Comparison of ENCODE assay signal across 16 cellular contexts in genomic region chr11:66144000-66144678, GRCh38.
DNase-seq lines count a peak whose midpoint lies in the region; ATAC-seq and TF ChIP-seq lines count a peak whose summit lies in the region.
"Had no signal": no experiment of that assay in that cellular context is flagged by ENCODE, and none has a peak within 500 bp of the region (broad histone marks: within the 10 kb centered on the region; RNA-seq: fewer than 3 reads in every experiment).

No MANE protein-coding gene starts in this region.

- CTCF ChIA-PET in A673 (lab: Charles Lee), result no interaction called here

- no peak for ATAC-seq in stimulated activated naive CD8-positive, alpha-beta T cell treated with anti-CD3 and anti-CD28 coated beads, Interleukin-15, amount 100 ng/mL, for 72 hours
- ATAC-seq in stimulated activated naive CD8-positive, alpha-beta T cell treated with anti-CD3 and anti-CD28 coated beads, Interleukin-15, Interleukin-2, amounts not matched to agents 100 U/mL and 50 U/mL, for 24 hours, result no peak
- no peak for ATAC-seq in activated naive CD8-positive, alpha-beta T cell treated with anti-CD3 and anti-CD28 coated beads, Interleukin-2, amount 50 U/mL, for 24 hours
- no peak for ATAC-seq in naive thymus-derived CD8-positive, alpha-beta T cell
- ATAC-seq in HG02763 (IDR thresholded peaks at IDR 0.05; ENCODE audit: unreplicated experiment), result no peak

- H3K36me3 Mint-ChIP-seq in activated naive CD8-positive, alpha-beta T cell treated with anti-CD3 and anti-CD28 coated beads, Interleukin-2, amount 50 U/mL, for 24 hours (ENCODE audit: low read depth), result peaks cover 7% of the 10 kb centered on the region
- peaks cover 5 to 23% (median 11%) of the 10 kb centered on the region in 3 donors for H3K36me3 Mint-ChIP-seq in naive thymus-derived CD8-positive, alpha-beta T cell

- H3K27ac ChIP-seq in A673 (ENCODE audit: low read depth, low read length, poor library complexity, severe bottlenecking), result no peak overlapping the region

- no peaks in the 10 kb centered on the region for H3K27me3 ChIP-seq in A673 (replicated peaks; ENCODE audit: insufficient read depth, low read depth, low read length, poor library complexity)

- no TSS peak for BruUV-seq in A673 (replicated peaks; lab: Mats Ljungman, UMichigan)

- peak overlapping the region; percentile 15 to 42 for H3K27ac Mint-ChIP-seq in stimulated activated naive CD8-positive, alpha-beta T cell treated with anti-CD3 and anti-CD28 coated beads, Interleukin-15, amount 100 ng/mL, for 72 hours
- H3K27ac Mint-ChIP-seq in activated naive CD8-positive, alpha-beta T cell treated with anti-CD3 and anti-CD28 coated beads, Interleukin-2, amount 50 U/mL, for 24 hours, result peak overlapping the region; percentile 48
- peak overlapping the region in 5 of 10 donors; percentile 23 to 83 (median 51) for H3K27ac Mint-ChIP-seq in naive thymus-derived CD8-positive, alpha-beta T cell

- H3K4me3 ChIP-seq in A673 (ENCODE audit: low read depth, low read length, poor library complexity, severe bottlenecking), result no peak overlapping the region
- H3K4me3 ChIP-seq: HAP-1 had no signal

- H3K9me3 Mint-ChIP-seq in stimulated activated naive CD8-positive, alpha-beta T cell treated with anti-CD3 and anti-CD28 coated beads, Interleukin-15, amount 100 ng/mL, for 72 hours, result peaks cover 5 to 9% of the 10 kb centered on the region in 2 donors
- H3K9me3 Mint-ChIP-seq in activated naive CD8-positive, alpha-beta T cell treated with anti-CD3 and anti-CD28 coated beads, Interleukin-2, amount 50 U/mL, for 24 hours, result no peaks in the 10 kb centered on the region
- H3K9me3 Mint-ChIP-seq in naive thymus-derived CD8-positive, alpha-beta T cell, result no peaks in the 10 kb centered on the region
- H3K9me3 Mint-ChIP-seq: CD4-positive, alpha-beta memory T cell had no signal

- no peak for DNase-seq in stimulated activated naive CD8-positive, alpha-beta T cell treated with anti-CD3 and anti-CD28 coated beads, Interleukin-15, amount 100 ng/mL, for 72 hours
- no peak for DNase-seq in stimulated activated naive CD8-positive, alpha-beta T cell treated with anti-CD3 and anti-CD28 coated beads, Interleukin-15, Interleukin-2, amounts not matched to agents 100 U/mL and 50 U/mL, for 24 hours
- no peak for DNase-seq in activated naive CD8-positive, alpha-beta T cell treated with anti-CD3 and anti-CD28 coated beads, Interleukin-2, amount 50 U/mL, for 24 hours
- DNase-seq in naive thymus-derived CD8-positive, alpha-beta T cell, result no peak
- DNase-seq in NCI-H2081 treated with DMSO at 0.1 percent for 48 hours (lab: John Stamatoyannopoulos, UW) (no peak), A673 (ENCODE audit: low spot score) (no peak), HUDEP-2 (lab: John Stamatoyannopoulos, UW; ENCODE audit: unreplicated experiment in 76 of 76) (no peak)
- DNase-seq: CD4-positive, alpha-beta memory T cell; DMS79 treated with DMSO at 0.1 percent for 48 hours; NCI-H1417; NCI-H1930; NCI-H2171; NCI-H446 treated with DMSO at 0.1 percent for 48 hours; NCI-H774 had no signal

- no peak overlapping the region for H3K4me3 Mint-ChIP-seq in stimulated activated naive CD8-positive, alpha-beta T cell treated with anti-CD3 and anti-CD28 coated beads, Interleukin-15, amount 100 ng/mL, for 72 hours
- H3K4me3 Mint-ChIP-seq in activated naive CD8-positive, alpha-beta T cell treated with anti-CD3 and anti-CD28 coated beads, Interleukin-2, amount 50 U/mL, for 24 hours, result no peak overlapping the region
- peak overlapping the region in 6 of 10 donors; percentile 17 to 62 (median 32) for H3K4me3 Mint-ChIP-seq in naive thymus-derived CD8-positive, alpha-beta T cell
- H3K4me3 Mint-ChIP-seq: CD4-positive, alpha-beta memory T cell had no signal

- POLR2A ChIA-PET in naive thymus-derived CD8-positive, alpha-beta T cell (lab: Charles Lee), result no interaction called here
- POLR2A ChIA-PET in A673 (lab: Charles Lee; ENCODE audit: low non-redundant PET), result no interaction called here

- H3K4me1 Mint-ChIP-seq in stimulated activated naive CD8-positive, alpha-beta T cell treated with anti-CD3 and anti-CD28 coated beads, Interleukin-15, amount 100 ng/mL, for 72 hours, result peaks cover 51% of the 10 kb centered on the region
- peaks cover 62% of the 10 kb centered on the region for H3K4me1 Mint-ChIP-seq in activated naive CD8-positive, alpha-beta T cell treated with anti-CD3 and anti-CD28 coated beads, Interleukin-2, amount 50 U/mL, for 24 hours
- H3K4me1 Mint-ChIP-seq in naive thymus-derived CD8-positive, alpha-beta T cell, result peaks cover 28 to 69% (median 59%) of the 10 kb centered on the region in 4 donors

- no peaks in the 10 kb centered on the region for H3K4me1 ChIP-seq in A673 (ENCODE audit: insufficient read depth, low read length, poor library complexity, severe bottlenecking)

- no peaks in the 10 kb centered on the region for H3K36me3 ChIP-seq in A673 (ENCODE audit: insufficient read depth, low read length, poor library complexity, severe bottlenecking)
- H3K36me3 ChIP-seq: HAP-1 had no signal

- intact Hi-C loops in A673 (cut with micrococcal nuclease; ENCODE audit: unreplicated experiment), result no loop called here

- no peak for TF ChIP-seq CTCF in A673 (conservative IDR thresholded peaks at IDR 0.05; ENCODE audit: low read depth, low read length)

- peaks cover 14% of the 10 kb centered on the region for H3K9me3 ChIP-seq in A673 (ENCODE audit: low read depth, low read length, poor library complexity, severe bottlenecking)
- H3K9me3 ChIP-seq: HAP-1 had no signal

- no peaks in the 10 kb centered on the region for H3K27me3 Mint-ChIP-seq in stimulated activated naive CD8-positive, alpha-beta T cell treated with anti-CD3 and anti-CD28 coated beads, Interleukin-15, amount 100 ng/mL, for 72 hours
- H3K27me3 Mint-ChIP-seq in activated naive CD8-positive, alpha-beta T cell treated with anti-CD3 and anti-CD28 coated beads, Interleukin-2, amount 50 U/mL, for 24 hours, result no peaks in the 10 kb centered on the region
- no peaks in the 10 kb centered on the region for H3K27me3 Mint-ChIP-seq in naive thymus-derived CD8-positive, alpha-beta T cell
- H3K27me3 Mint-ChIP-seq: CD4-positive, alpha-beta memory T cell had no signal

Comparison
In these comparisons a context has a peak if more than half of its experiments do, and no peak if none do; other contexts are left out.
1. H3K4me3 Mint-ChIP-seq: peak in naive thymus-derived CD8-positive, alpha-beta T cell (6 of 10); none in stimulated activated naive CD8-positive, alpha-beta T cell treated with anti-CD3 and anti-CD28 coated beads, Interleukin-15, amount 100 ng/mL, for 72 hours (0 of 2) and activated naive CD8-positive, alpha-beta T cell treated with anti-CD3 and anti-CD28 coated beads, Interleukin-2, amount 50 U/mL, for 24 hours (single experiment).